In genomic region chr3:73448761-73449290, GRCh38 we compare ENCODE assay signal across 14 cellular contexts.
DNase-seq lines count a peak whose midpoint lies in the region; ATAC-seq, FAIRE-seq and TF ChIP-seq lines count a peak whose summit lies in the region.
"Had no signal": no experiment of that assay in that cellular context is flagged by ENCODE, and none has a peak within 500 bp of the region (broad histone marks: within the 10 kb centered on the region; RNA-seq: fewer than 3 reads in every experiment).

No MANE protein-coding gene starts in this region.

- no peak for TF ChIP-seq EP300 in upper lobe of left lung (IDR thresholded peaks at IDR 0.05)

- H3K4me3 ChIP-seq in MM.1S (ENCODE audit: low read length) = peak overlapping the region; percentile 38
- H3K4me3 ChIP-seq in upper lobe of left lung = no peak overlapping the region
- H3K4me3 ChIP-seq: esophagus squamous epithelium had no signal

- H3K4me1 ChIP-seq in MM.1S (ENCODE audit: low read length) (peaks cover 47% of the 10 kb centered on the region), upper lobe of left lung (peaks cover 0 to 2% (median 1%) of the 10 kb centered on the region in 4 donors)

- no peaks in the 10 kb centered on the region for H3K79me2 ChIP-seq in MM.1S (ENCODE audit: low read length)

- peaks cover 38% of the 10 kb centered on the region for H3F3A ChIP-seq in MM.1S (ENCODE audit: insufficient read depth, low read length)

- H3K27me3 ChIP-seq in MM.1S (replicated peaks; ENCODE audit: insufficient read depth, low read length) (no peaks in the 10 kb centered on the region), upper lobe of left lung (no peaks in the 10 kb centered on the region)
- H3K27me3 ChIP-seq: esophagus squamous epithelium had no signal

- DNase-seq in SIG-M5 treated with dmso at 0.1 percent for 504 hours (lab: John Stamatoyannopoulos, UW; ENCODE audit: unreplicated experiment) (peak; percentile 39), SIG-M5 (lab: John Stamatoyannopoulos, UW) (no peak), MM.1S (peak; percentile 90), frontal cortex (ENCODE audit: low spot score in 2 of 2) (no peak), C1 segment of cervical spinal cord (lab: John Stamatoyannopoulos, UW) (no peak), upper lobe of left lung (no peak)
- DNase-seq in stimulated activated naive CD8-positive, alpha-beta T cell treated with anti-CD3 and anti-CD28 coated beads, Interleukin-15, amount 100 ng/mL, for 72 hours = no peak
- DNase-seq: activated naive CD8-positive, alpha-beta T cell treated with anti-CD3 and anti-CD28 coated beads for 36 hours; esophagus squamous epithelium; mammary epithelial cell; NCI-H1105 had no signal

- no peak for TF ChIP-seq CTCF in MM.1S (IDR thresholded peaks at IDR 0.05; ENCODE audit: low read length)
- TF ChIP-seq CTCF in upper lobe of left lung (IDR thresholded peaks at IDR 0.05) = no peak

- H3K9me3 ChIP-seq in MM.1S (replicated peaks; ENCODE audit: insufficient read depth, low read length) (no peaks in the 10 kb centered on the region), upper lobe of left lung (no peaks in the 10 kb centered on the region)
- H3K9me3 ChIP-seq: esophagus squamous epithelium had no signal

- no peak for TF ChIP-seq POLR2A in upper lobe of left lung (IDR thresholded peaks at IDR 0.05)

- no peak overlapping the region for H3K27ac Mint-ChIP-seq in stimulated activated naive CD8-positive, alpha-beta T cell treated with anti-CD3 and anti-CD28 coated beads, Interleukin-15, amount 100 ng/mL, for 72 hours
- H3K27ac Mint-ChIP-seq: activated naive CD8-positive, alpha-beta T cell treated with anti-CD3 and anti-CD28 coated beads for 36 hours; T-helper 1 cell treated with Interleukin-12 subunit alpha and Interleukin-12 subunit beta and Interleukin-4 antibody, amounts not matched to agents 30 μg/mL and 1 μg/mL, for 36 hours had no signal

- H3K27me3 Mint-ChIP-seq in stimulated activated naive CD8-positive, alpha-beta T cell treated with anti-CD3 and anti-CD28 coated beads, Interleukin-15, amount 100 ng/mL, for 72 hours = peaks cover 14% of the 10 kb centered on the region

- no peaks in the 10 kb centered on the region for H3K9me2 ChIP-seq in MM.1S (replicated peaks; ENCODE audit: insufficient read depth, low read length)

- no peak for FAIRE-seq in frontal cortex (lab: Jason Lieb, UNC)
- FAIRE-seq: A204.1 had no signal

- H3K27ac ChIP-seq in MM.1S (ENCODE audit: low read length) = peak overlapping the region; percentile 94
- H3K27ac ChIP-seq in upper lobe of left lung = no peak overlapping the region
- H3K27ac ChIP-seq: esophagus squamous epithelium had no signal

- no peaks in the 10 kb centered on the region for H3K4me1 Mint-ChIP-seq in stimulated activated naive CD8-positive, alpha-beta T cell treated with anti-CD3 and anti-CD28 coated beads, Interleukin-15, amount 100 ng/mL, for 72 hours
- H3K4me1 Mint-ChIP-seq: activated naive CD8-positive, alpha-beta T cell treated with anti-CD3 and anti-CD28 coated beads for 36 hours had no signal

- no peak overlapping the region for H2AFZ ChIP-seq in MM.1S (ENCODE audit: low read length)

- no peak overlapping the region for H3K4me3 Mint-ChIP-seq in stimulated activated naive CD8-positive, alpha-beta T cell treated with anti-CD3 and anti-CD28 coated beads, Interleukin-15, amount 100 ng/mL, for 72 hours
- H3K4me3 Mint-ChIP-seq: activated naive CD8-positive, alpha-beta T cell treated with anti-CD3 and anti-CD28 coated beads for 36 hours; T-helper 1 cell treated with Interleukin-12 subunit alpha and Interleukin-12 subunit beta and Interleukin-4 antibody, amounts not matched to agents 30 μg/mL and 1 μg/mL, for 36 hours had no signal

- H3K4me2 ChIP-seq in MM.1S (ENCODE audit: low read depth, low read length) = peak overlapping the region; percentile 59

- peak; percentile 93 for ATAC-seq in HG02798 (IDR thresholded peaks at IDR 0.05; ENCODE audit: poor library complexity, unreplicated experiment)
- ATAC-seq in stimulated activated naive CD8-positive, alpha-beta T cell treated with anti-CD3 and anti-CD28 coated beads, Interleukin-15, amount 100 ng/mL, for 72 hours = peak; percentile 60
- no peak for ATAC-seq in upper lobe of left lung (ENCODE audit: low FRiP score in 2 of 2)

- 72 to 80% methylated on average over 4 of the region's 4 CpGs for WGBS in upper lobe of left lung, 2 donors

- H3K9ac ChIP-seq in MM.1S (ENCODE audit: low read length) = peak overlapping the region; percentile 66

- H3K36me3 ChIP-seq in MM.1S (replicated peaks; ENCODE audit: insufficient read depth, low read length) (no peaks in the 10 kb centered on the region), upper lobe of left lung (no peaks in the 10 kb centered on the region)
- H3K36me3 ChIP-seq: esophagus squamous epithelium had no signal

- H4K20me1 ChIP-seq in MM.1S (ENCODE audit: insufficient read depth, low read length) = no peaks in the 10 kb centered on the region

- H3K9me3 Mint-ChIP-seq in stimulated activated naive CD8-positive, alpha-beta T cell treated with anti-CD3 and anti-CD28 coated beads, Interleukin-15, amount 100 ng/mL, for 72 hours = no peaks in the 10 kb centered on the region
- H3K9me3 Mint-ChIP-seq: activated naive CD8-positive, alpha-beta T cell treated with anti-CD3 and anti-CD28 coated beads for 36 hours; T-helper 1 cell treated with Interleukin-12 subunit alpha and Interleukin-12 subunit beta and Interleukin-4 antibody, amounts not matched to agents 30 μg/mL and 1 μg/mL, for 36 hours had no signal

Comparison
In these comparisons a context has a peak if more than half of its experiments do, and no peak if none do; other contexts are left out.
1. DNase-seq: peak in SIG-M5 treated with dmso at 0.1 percent for 504 hours (single experiment) and MM.1S (single experiment); none in SIG-M5 (single experiment), stimulated activated naive CD8-positive, alpha-beta T cell treated with anti-CD3 and anti-CD28 coated beads, Interleukin-15, amount 100 ng/mL, for 72 hours (0 of 2), frontal cortex (0 of 2), C1 segment of cervical spinal cord (0 of 14) and upper lobe of left lung (0 of 2).
2. ATAC-seq: peak in HG02798 (single experiment) and stimulated activated naive CD8-positive, alpha-beta T cell treated with anti-CD3 and anti-CD28 coated beads, Interleukin-15, amount 100 ng/mL, for 72 hours (single experiment); none in upper lobe of left lung (0 of 2).